Comparison of ENCODE assay signal across 8 cellular contexts in genomic region chr19:39126312-39126561, GRCh38. TPM values are rescaled to one million over a fixed set of nuclear protein-coding genes. Genes with fewer than 3 reads are reported as not detected.
DNase-seq lines count a peak whose midpoint lies in the region; ATAC-seq and TF ChIP-seq lines count a peak whose summit lies in the region.

No MANE protein-coding gene starts in this region.

- no peak for TF ChIP-seq CTCF in AG09309 (IDR thresholded peaks at IDR 0.05; ENCODE audit: control insufficient read depth, insufficient read depth, low read depth, low read length, missing control alignments)

- H3K79me2 ChIP-seq in Karpas-422 (ENCODE audit: low read length) = peaks cover 15% of the 10 kb centered on the region

- DNase-seq in AG09309 (ENCODE audit: low read depth) (no peak), Karpas-422 (no peak), mucosa of gallbladder (ENCODE audit: low spot score) (no peak), DMS79 (lab: John Stamatoyannopoulos, UW) (no peak)
- DNase-seq in naive thymus-derived CD8-positive, alpha-beta T cell = peak in 1 of 10 donors; percentile 30

- H3K36me3 Mint-ChIP-seq in dendritic cell treated with granulocyte-macrophage colony-stimulating factor and Interleukin-4, amounts not matched to agents 40 ng/mL and 50 ng/mL, for 4 days (ENCODE audit: low read depth) = peaks cover 9% of the 10 kb centered on the region
- H3K36me3 Mint-ChIP-seq in naive thymus-derived CD8-positive, alpha-beta T cell = peaks cover 0 to 5% (median 0%) of the 10 kb centered on the region in 3 donors

- intact Hi-C loops in dendritic cell treated with granulocyte-macrophage colony-stimulating factor and Interleukin-4, amounts not matched to agents 40 ng/mL and 50 ng/mL, for 4 days (cut with micrococcal nuclease) = loop anchor here (5.0 kb wide), 1 partner anchor 216 kb away; the partner anchor contains the start of gene SAMD4B

- H3K4me3 ChIP-seq in AG09309 (ENCODE audit: control insufficient read depth, low read depth, low read length) (peak overlapping the region; percentile 65), Karpas-422 (ENCODE audit: low read length) (peak overlapping the region; percentile 92)

- ATAC-seq in naive thymus-derived CD8-positive, alpha-beta T cell = peak; percentile 7 to 15
- ATAC-seq in HG03442 (IDR thresholded peaks at IDR 0.05; ENCODE audit: unreplicated experiment) = no peak
- ATAC-seq in GM18870 (IDR thresholded peaks at IDR 0.05; ENCODE audit: unreplicated experiment) = no peak

- peaks cover 17% of the 10 kb centered on the region for H3K4me1 ChIP-seq in Karpas-422 (ENCODE audit: low read length)

- POLR2A ChIA-PET in naive thymus-derived CD8-positive, alpha-beta T cell (lab: Charles Lee) = interaction anchor here (0.5 to 1.0 kb wide), 4 partner anchors 25 to 210 kb away, joined by 3 to 5 read pairs (median 4); partner anchors contain the start of gene GMFG

- peak overlapping the region; percentile 86 for H3K9ac ChIP-seq in Karpas-422 (ENCODE audit: low read length)

- peaks cover 48% of the 10 kb centered on the region for H3K4me1 Mint-ChIP-seq in dendritic cell treated with granulocyte-macrophage colony-stimulating factor and Interleukin-4, amounts not matched to agents 40 ng/mL and 50 ng/mL, for 4 days (ENCODE audit: low read depth)
- peaks cover 26 to 71% (median 58%) of the 10 kb centered on the region in 4 donors for H3K4me1 Mint-ChIP-seq in naive thymus-derived CD8-positive, alpha-beta T cell

- H3K27me3 ChIP-seq in Karpas-422 (ENCODE audit: low read length) = no peaks in the 10 kb centered on the region

- H3K9me3 Mint-ChIP-seq in dendritic cell treated with granulocyte-macrophage colony-stimulating factor and Interleukin-4, amounts not matched to agents 40 ng/mL and 50 ng/mL, for 4 days = no peaks in the 10 kb centered on the region
- no peaks in the 10 kb centered on the region for H3K9me3 Mint-ChIP-seq in naive thymus-derived CD8-positive, alpha-beta T cell

- H3K9me3 ChIP-seq in Karpas-422 (ENCODE audit: low read length) = no peaks in the 10 kb centered on the region

- H3K27ac Mint-ChIP-seq in dendritic cell treated with granulocyte-macrophage colony-stimulating factor and Interleukin-4, amounts not matched to agents 40 ng/mL and 50 ng/mL, for 4 days = peak overlapping the region; percentile 93
- H3K27ac Mint-ChIP-seq in naive thymus-derived CD8-positive, alpha-beta T cell = peak overlapping the region; percentile 95 to 100 (median 98)

- peak overlapping the region; percentile 78 for H3K4me2 ChIP-seq in Karpas-422 (ENCODE audit: low read depth, low read length, poor library complexity, severe bottlenecking)

- H3K27me3 Mint-ChIP-seq in dendritic cell treated with granulocyte-macrophage colony-stimulating factor and Interleukin-4, amounts not matched to agents 40 ng/mL and 50 ng/mL, for 4 days = peaks cover 7% of the 10 kb centered on the region
- H3K27me3 Mint-ChIP-seq in naive thymus-derived CD8-positive, alpha-beta T cell = peaks cover 0 to 2% (median 0%) of the 10 kb centered on the region in 5 donors

- H3K36me3 ChIP-seq in Karpas-422 (ENCODE audit: insufficient read depth, low read length) = no peaks in the 10 kb centered on the region

- H3K27ac ChIP-seq in Karpas-422 (ENCODE audit: low read length) = no peak overlapping the region

- H3K9me2 ChIP-seq in Karpas-422 (replicated peaks; ENCODE audit: insufficient read depth, low read length) = no peaks in the 10 kb centered on the region

- H3K4me3 Mint-ChIP-seq in dendritic cell treated with granulocyte-macrophage colony-stimulating factor and Interleukin-4, amounts not matched to agents 40 ng/mL and 50 ng/mL, for 4 days = peak overlapping the region; percentile 97
- peak overlapping the region; percentile 93 to 99 (median 98) for H3K4me3 Mint-ChIP-seq in naive thymus-derived CD8-positive, alpha-beta T cell

- H2AFZ ChIP-seq in Karpas-422 (ENCODE audit: low read length) = no peak overlapping the region

- H4K20me1 ChIP-seq in Karpas-422 (ENCODE audit: insufficient read depth, low read depth, low read length) = peaks cover 3% of the 10 kb centered on the region; the same call in 1 of the 2 replicates

RNA-seq across cellular contexts. Expression of gene PAK4, which starts 0.7 kb away (rescaled TPM):
- 1.7 and 1.9 TPM in 2 replicates for total RNA-seq in Karpas-422 (2014; rRNA removed; shearing (Covaris generic); ENCODE audit: low replicate concordance)
- total RNA-seq in naive thymus-derived CD8-positive, alpha-beta T cell = 10 to 100 TPM; 14.8 to 16.8 TPM
- 1 to 10 TPM; 1.3 to 1.4 (median 1.3) TPM for polyA plus RNA-seq in naive thymus-derived CD8-positive, alpha-beta T cell
- total RNA-seq in mucosa of gallbladder = 89.3 TPM

RNA-seq across cellular contexts. Expression of gene ACP7, which starts 42.1 kb away (rescaled TPM):
- total RNA-seq in Karpas-422 (2014; rRNA removed; shearing (Covaris generic); ENCODE audit: low replicate concordance) = not detected in 2 replicates
- not detected for total RNA-seq in naive thymus-derived CD8-positive, alpha-beta T cell
- polyA plus RNA-seq in naive thymus-derived CD8-positive, alpha-beta T cell = not detected
- total RNA-seq in mucosa of gallbladder = 7.3 TPM

Comparison
In these comparisons a context has a peak if more than half of its experiments do, and no peak if none do; other contexts are left out.
1. ATAC-seq: peak in naive thymus-derived CD8-positive, alpha-beta T cell (2 of 2); none in HG03442 (single experiment) and GM18870 (single experiment).